Comparison of ENCODE assay signal across 9 cellular contexts in genomic region chr16:81729451-81729850, GRCh38. TPM values are rescaled to one million over a fixed set of nuclear protein-coding genes. Genes with fewer than 3 reads are reported as not detected.
DNase-seq lines count a peak whose midpoint lies in the region; ATAC-seq, FAIRE-seq and TF ChIP-seq lines count a peak whose summit lies in the region.
"Had no signal": no experiment of that assay in that cellular context is flagged by ENCODE, and none has a peak within 500 bp of the region (broad histone marks: within the 10 kb centered on the region; RNA-seq: fewer than 3 reads in every experiment).

No MANE protein-coding gene starts in this region.

- H3K27ac Mint-ChIP-seq in CD4-positive, CD25-positive, alpha-beta regulatory T cell: no peak overlapping the region
- H3K27ac Mint-ChIP-seq in GM23338: peak overlapping the region; percentile 88
- peak overlapping the region; percentile 63 for H3K27ac Mint-ChIP-seq in astrocyte (ENCODE audit: unreplicated experiment)
- H3K27ac Mint-ChIP-seq in naive B cell: peak overlapping the region in 4 of 6 donors; percentile 65 to 93 (median 90)

- 0 out of 2 replicates have a peak, but pooled peaks cover 9% of the 10 kb centered on the region for H3K9me2 ChIP-seq in GM23338 (ENCODE audit: insufficient read depth)

- no peaks in the 10 kb centered on the region for H3K36me3 Mint-ChIP-seq in CD4-positive, CD25-positive, alpha-beta regulatory T cell
- H3K36me3 Mint-ChIP-seq in GM23338 (ENCODE audit: low read depth) (no peaks in the 10 kb centered on the region), astrocyte (ENCODE audit: low read depth, unreplicated experiment) (no peaks in the 10 kb centered on the region), naive B cell (no peaks in the 10 kb centered on the region)

- H3K4me1 Mint-ChIP-seq in CD4-positive, CD25-positive, alpha-beta regulatory T cell: peaks cover 0 to 31% (median 12%) of the 10 kb centered on the region in 4 donors
- H3K4me1 Mint-ChIP-seq in GM23338 (peaks cover 37% of the 10 kb centered on the region), astrocyte (ENCODE audit: low read depth, unreplicated experiment) (peaks cover 9% of the 10 kb centered on the region), naive B cell (peaks cover 26 to 42% (median 28%) of the 10 kb centered on the region in 3 donors)

- H3K4me2 ChIP-seq in GM23338 (peak overlapping the region; percentile 67; the same call in 1 of the 2 replicates), astrocyte (ENCODE audit: low read length) (no peak overlapping the region)

- H2AFZ ChIP-seq in GM23338 (peak overlapping the region; percentile 57), astrocyte (ENCODE audit: low read depth, low read length) (no peak overlapping the region)

- no peak for FAIRE-seq in astrocyte (lab: Jason Lieb, UNC)

- H3K36me3 ChIP-seq in CD4-positive, CD25-positive, alpha-beta regulatory T cell (ENCODE audit: control insufficient read depth, insufficient read depth, low read length): no peaks in the 10 kb centered on the region
- no peaks in the 10 kb centered on the region for H3K36me3 ChIP-seq in GM23338 (ENCODE audit: insufficient read depth)
- H3K36me3 ChIP-seq in astrocyte (ENCODE audit: insufficient read depth, low read length): no peaks in the 10 kb centered on the region
- no peaks in the 10 kb centered on the region for H3K36me3 ChIP-seq in lower lobe of right lung

- peaks cover 13% of the 10 kb centered on the region for H3K4me1 ChIP-seq in CD4-positive, CD25-positive, alpha-beta regulatory T cell (ENCODE audit: control insufficient read depth, insufficient read depth, low read length, poor library complexity, severe bottlenecking)
- H3K4me1 ChIP-seq in GM23338 (ENCODE audit: insufficient read depth): peaks cover 9% of the 10 kb centered on the region
- peaks cover 12% of the 10 kb centered on the region for H3K4me1 ChIP-seq in astrocyte (ENCODE audit: insufficient read depth, low read length)
- peaks cover 16% of the 10 kb centered on the region for H3K4me1 ChIP-seq in lower lobe of right lung

- H3K9ac ChIP-seq in astrocyte (ENCODE audit: low read length): no peak overlapping the region

- H3K9me3 Mint-ChIP-seq in CD4-positive, CD25-positive, alpha-beta regulatory T cell: peaks cover 0 to 2% (median 0%) of the 10 kb centered on the region in 7 donors
- H3K9me3 Mint-ChIP-seq in GM23338: peaks cover 3% of the 10 kb centered on the region; the same call in 1 of the 3 replicates
- no peaks in the 10 kb centered on the region for H3K9me3 Mint-ChIP-seq in astrocyte (ENCODE audit: unreplicated experiment)
- peaks cover 0 to 2% (median 0%) of the 10 kb centered on the region in 7 donors for H3K9me3 Mint-ChIP-seq in naive B cell

- no peaks in the 10 kb centered on the region for H3K9me3 ChIP-seq in CD4-positive, CD25-positive, alpha-beta regulatory T cell (ENCODE audit: control insufficient read depth in 2 of 2, low read length in 2 of 2)
- H3K9me3 ChIP-seq in astrocyte (ENCODE audit: insufficient read depth, low read depth, low read length): no peaks in the 10 kb centered on the region
- H3K9me3 ChIP-seq in lower lobe of right lung: no peaks in the 10 kb centered on the region

- peaks cover 8% of the 10 kb centered on the region for H3K27me3 Mint-ChIP-seq in CD4-positive, CD25-positive, alpha-beta regulatory T cell
- peaks cover 14% of the 10 kb centered on the region for H3K27me3 Mint-ChIP-seq in GM23338 (ENCODE audit: insufficient read depth, low read depth, poor library complexity)
- peaks cover 21% of the 10 kb centered on the region for H3K27me3 Mint-ChIP-seq in astrocyte (ENCODE audit: low read depth, unreplicated experiment)
- H3K27me3 Mint-ChIP-seq in naive B cell: no peaks in the 10 kb centered on the region

- H3K4me3 Mint-ChIP-seq in CD4-positive, CD25-positive, alpha-beta regulatory T cell: peak overlapping the region; percentile 50 to 88 (median 66)
- peak overlapping the region; percentile 51 for H3K4me3 Mint-ChIP-seq in GM23338
- H3K4me3 Mint-ChIP-seq in astrocyte (ENCODE audit: unreplicated experiment): no peak overlapping the region
- peak overlapping the region; percentile 57 to 95 (median 76) for H3K4me3 Mint-ChIP-seq in naive B cell

- no peak overlapping the region for H3K27ac ChIP-seq in CD4-positive, CD25-positive, alpha-beta regulatory T cell (ENCODE audit: insufficient read depth, low read length, poor library complexity, severe bottlenecking)
- peak overlapping the region; percentile 97 for H3K27ac ChIP-seq in GM23338 (ENCODE audit: low read depth)
- no peak overlapping the region for H3K27ac ChIP-seq in astrocyte (ENCODE audit: low read depth, low read length)
- H3K27ac ChIP-seq in lower lobe of right lung: no peak overlapping the region
- H3K27ac ChIP-seq: VCaP had no signal

- intact Hi-C loops in lower lobe of right lung (cut with DNase I): loop anchor here (10.0 kb wide), 1 partner anchor 325 kb away; no protein-coding TSS in a partner anchor

- H3K27me3 ChIP-seq in CD4-positive, CD25-positive, alpha-beta regulatory T cell (ENCODE audit: control insufficient read depth, insufficient read depth, low read length): no peaks in the 10 kb centered on the region
- H3K27me3 ChIP-seq in GM23338 (ENCODE audit: insufficient read depth) (no peaks in the 10 kb centered on the region), astrocyte (ENCODE audit: insufficient read depth, low read length) (peaks cover 8% of the 10 kb centered on the region), lower lobe of right lung (ENCODE audit: low read depth) (no peaks in the 10 kb centered on the region)

- H4K20me1 ChIP-seq in GM23338 (replicated peaks; ENCODE audit: insufficient read depth) (no peaks in the 10 kb centered on the region), astrocyte (ENCODE audit: insufficient read depth, low read length) (no peaks in the 10 kb centered on the region)

- peak; percentile 63 to 86 for TF ChIP-seq CTCF in GM23338 (conservative IDR thresholded peaks at IDR 0.05; ENCODE audit: low read depth in 2 of 2)
- TF ChIP-seq CTCF in astrocyte (IDR thresholded peaks at IDR 0.05; ENCODE audit: insufficient read depth, low read depth, low read length): no peak
- TF ChIP-seq CTCF in lower lobe of right lung (IDR thresholded peaks at IDR 0.05): no peak

- H3K79me2 ChIP-seq in GM23338 (replicated peaks; ENCODE audit: insufficient read depth) (no peaks in the 10 kb centered on the region), astrocyte (ENCODE audit: insufficient read depth, low read length) (no peaks in the 10 kb centered on the region)

- H3K4me3 ChIP-seq in CD4-positive, CD25-positive, alpha-beta regulatory T cell (ENCODE audit: low read depth, low read length): no peak overlapping the region
- peak overlapping the region; percentile 45; the same call in 1 of the 2 replicates for H3K4me3 ChIP-seq in GM23338
- no peak overlapping the region for H3K4me3 ChIP-seq in astrocyte (ENCODE audit: insufficient read depth, low read depth, low read length)
- no peak overlapping the region for H3K4me3 ChIP-seq in lower lobe of right lung

- DNase-seq in CD4-positive, CD25-positive, alpha-beta regulatory T cell: no peak
- DNase-seq in GM23338 (ENCODE audit: low spot score) (peak; percentile 89), astrocyte (ENCODE audit: low read depth) (no peak), naive B cell (no peak), lower lobe of right lung (no peak), GOT3 (lab: John Stamatoyannopoulos, UW) (no peak)
- DNase-seq: KG1 had no signal

- no peak for ATAC-seq in CD4-positive, CD25-positive, alpha-beta regulatory T cell (ENCODE audit: low read depth in 2 of 2)
- peak; percentile 49 for ATAC-seq in GM23338
- no peak for ATAC-seq in naive B cell (ENCODE audit: low read depth in 2 of 2)
- ATAC-seq in lower lobe of right lung: no peak
- no peak for ATAC-seq in GM21423 (IDR thresholded peaks at IDR 0.05; ENCODE audit: unreplicated experiment)

- H3F3A ChIP-seq in GM23338 (replicated peaks; ENCODE audit: low read depth): peaks cover 10% of the 10 kb centered on the region; the same call in 1 of the 2 replicates

TF ChIP-seq in GM23338, 12 proteins besides CTCF, POLR2A, EP300 and RAD21 (continues in another document):
- TF ChIP-seq JUNB (IDR thresholded peaks at IDR 0.05; ENCODE audit: unreplicated experiment): no peak
- no peak for TF ChIP-seq NANOG (IDR thresholded peaks at IDR 0.05; ENCODE audit: borderline replicate concordance)
- peak; percentile 47; the same call in 1 of the 2 replicates for TF ChIP-seq POLR2AphosphoS5 (IDR thresholded peaks at IDR 0.05; ENCODE audit: low read depth)
- TF ChIP-seq EZH2phosphoT487 (IDR thresholded peaks at IDR 0.05; ENCODE audit: unreplicated experiment): no peak
- no peak for TF ChIP-seq ZNF114 (CRISPR knock-in tag; IDR thresholded peaks at IDR 0.05)
- no peak for TF ChIP-seq ETS1 (IDR thresholded peaks at IDR 0.05)

RNA-seq across cellular contexts. Expression of gene PLCG2, which starts 49.6 kb away (rescaled TPM):
- total RNA-seq in CD4-positive, CD25-positive, alpha-beta regulatory T cell: 3.8 TPM
- 1 to 10 TPM in 2 of 4 donors, under 1 TPM in 1, not detected in 1; 0.59 to 1.5 (median 1.1) TPM for polyA plus RNA-seq in CD4-positive, CD25-positive, alpha-beta regulatory T cell
- 3.6 and 5.9 TPM in 2 replicates for total RNA-seq in GM23338 (2014; rRNA removed; shearing (Covaris generic))
- 1.4 and 2.4 TPM in 2 replicates for polyA plus RNA-seq in GM23338 (2016; fragmentation: Nextera tagmentation; extraction: Ambion mirVana)
- total RNA-seq in astrocyte: 3.1 and 5.3 TPM in 2 replicates
- 100 to 1,000 TPM in 2 of 6 donors, 10 to 100 TPM in 4; 65.1 to 119 (median 92.5) TPM for polyA plus RNA-seq in naive B cell (ENCODE audit: low read depth in 6 of 6)
- total RNA-seq in lower lobe of right lung: 47.7 TPM

Comparison
In these comparisons a context has a peak if more than half of its experiments do, and no peak if none do; other contexts are left out.
1. H3K27ac Mint-ChIP-seq: peak in GM23338 (single experiment), astrocyte (single experiment) and naive B cell (4 of 6); none in CD4-positive, CD25-positive, alpha-beta regulatory T cell (0 of 3).
2. CTCF ChIP-seq: peak in GM23338 (2 of 2); none in astrocyte (single experiment) and lower lobe of right lung (single experiment).